Comparison of ENCODE assay signal across 22 cellular contexts in genomic region chr10:130935051-130935450, GRCh38.
DNase-seq lines count a peak whose midpoint lies in the region; ATAC-seq and TF ChIP-seq lines count a peak whose summit lies in the region.
"Had no signal": no experiment of that assay in that cellular context is flagged by ENCODE, and none has a peak within 500 bp of the region (broad histone marks: within the 10 kb centered on the region; RNA-seq: fewer than 3 reads in every experiment).

No MANE protein-coding gene starts in this region.

- H3K9me3 ChIP-seq in heart left ventricle (no peaks in the 10 kb centered on the region), left ventricle myocardium inferior (replicated peaks) (no peaks in the 10 kb centered on the region), adrenal gland (replicated peaks in 1 of 3) (no peaks in the 10 kb centered on the region), left lung (no peaks in the 10 kb centered on the region)
- H3K9me3 ChIP-seq: gastroesophageal sphincter, mucosa of descending colon had no signal

- TF ChIP-seq CTCF in heart left ventricle (IDR thresholded peaks at IDR 0.05) = no peak
- no peak for TF ChIP-seq CTCF in left ventricle myocardium inferior (IDR thresholded peaks at IDR 0.05; ENCODE audit: borderline replicate concordance)
- TF ChIP-seq CTCF in adrenal gland (IDR thresholded peaks at IDR 0.05) = peak; percentile 25 to 71 (median 60)
- no peak for TF ChIP-seq CTCF in left lung (IDR thresholded peaks at IDR 0.05)
- no peak for TF ChIP-seq CTCF in foreskin keratinocyte (conservative IDR thresholded peaks at IDR 0.05)

- ATAC-seq in heart left ventricle = peak in 3 of 4 donors; percentile 18 to 61 (median 57)
- ATAC-seq in left lung = peak; percentile 16
- no peak for ATAC-seq in GM18505 (IDR thresholded peaks at IDR 0.05; ENCODE audit: unreplicated experiment)
- no peak for ATAC-seq in foreskin keratinocyte
- ATAC-seq in HG03354 (IDR thresholded peaks at IDR 0.05; ENCODE audit: poor library complexity, severe bottlenecking, unreplicated experiment) = no peak
- ATAC-seq: gastroesophageal sphincter, mucosa of descending colon had no signal

- DNase-seq in heart left ventricle (no peak), left ventricle myocardium inferior (no peak), adrenal gland (peak; percentile 71 to 94 (median 91)), left lung (no peak), foreskin keratinocyte (no peak)
- DNase-seq in activated CD4-positive, alpha-beta T cell treated with anti-CD3 and anti-CD28 coated beads for 48 hours = no peak
- DNase-seq: activated naive CD4-positive, alpha-beta T cell treated with anti-CD3 and anti-CD28 coated beads for 36 hours; activated T-cell treated with anti-CD3 and anti-CD28 coated beads, Interleukin-2, amount 50 U/mL, for 24 hours; anterior cingulate cortex; effector CD4-positive, alpha-beta T cell; GF-D8; left cardiac atrium; mucosa of descending colon; NCI-H1092; NCI-H2081 treated with DMSO at 0.1 percent for 48 hours; NCI-H510A treated with DMSO at 0.1 percent for 48 hours; stimulated activated CD4-positive, alpha-beta T cell treated with anti-CD3 and anti-CD28 coated beads, Interleukin-12 subunit alpha, Interleukin-12 subunit beta, amount 100 ng/mL, for 4 hours; T-helper 9 cell had no signal

- intact Hi-C loops in heart left ventricle (cut with DNase I) (no loop called here), left ventricle myocardium inferior (cut with micrococcal nuclease) (no loop called here), adrenal gland (cut with DNase I) (no loop called here), left lung (cut with DNase I) (no loop called here)

- H3K4me3 ChIP-seq in heart left ventricle (no peak overlapping the region), left ventricle myocardium inferior (no peak overlapping the region), adrenal gland (no peak overlapping the region), left lung (no peak overlapping the region)
- H3K4me3 ChIP-seq: gastroesophageal sphincter, mucosa of descending colon had no signal

- TF ChIP-seq POLR2A in heart left ventricle (IDR thresholded peaks at IDR 0.05) (no peak), adrenal gland (IDR thresholded peaks at IDR 0.05) (peak in 1 of 2 donors; percentile 12), GM18505 (IDR thresholded peaks at IDR 0.05; ENCODE audit: borderline replicate concordance, extremely low read depth, insufficient read depth, insufficient read length) (no peak)

- H3K27ac ChIP-seq in heart left ventricle (no peak overlapping the region), left ventricle myocardium inferior (replicated peaks) (no peak overlapping the region), adrenal gland (peak overlapping the region in 3 of 5 donors; percentile 59 to 83 (median 65)), left lung (no peak overlapping the region), foreskin keratinocyte (no peak overlapping the region)
- H3K27ac ChIP-seq: gastroesophageal sphincter, RWPE1 had no signal

- H3K36me3 ChIP-seq in heart left ventricle (no peaks in the 10 kb centered on the region), left ventricle myocardium inferior (no peaks in the 10 kb centered on the region), adrenal gland (replicated peaks in 1 of 2) (no peaks in the 10 kb centered on the region), left lung (no peaks in the 10 kb centered on the region)
- H3K36me3 ChIP-seq: gastroesophageal sphincter had no signal

- H3K4me1 ChIP-seq in heart left ventricle (peaks cover 0 to 10% (median 0%) of the 10 kb centered on the region in 12 donors), left ventricle myocardium inferior (peaks cover 11% of the 10 kb centered on the region), adrenal gland (replicated peaks in 1 of 2) (peaks cover 22 to 23% of the 10 kb centered on the region in 2 donors), left lung (no peaks in the 10 kb centered on the region), foreskin keratinocyte (no peaks in the 10 kb centered on the region)
- H3K4me1 ChIP-seq: gastroesophageal sphincter had no signal

- WGBS in heart left ventricle, 4 donors = 16 to 36% (median 32%) methylated on average over 6 of the region's 6 CpGs
- 22 to 32% (median 27%) methylated on average over 6 of the region's 6 CpGs for WGBS in adrenal gland, 4 donors

- H3K27me3 ChIP-seq in heart left ventricle (peaks cover 0 to 6% (median 0%) of the 10 kb centered on the region in 9 donors), left ventricle myocardium inferior (ENCODE audit: low read depth) (peaks cover 62% of the 10 kb centered on the region), adrenal gland (no peaks in the 10 kb centered on the region), left lung (peaks cover 0 to 35% of the 10 kb centered on the region in 2 donors), foreskin keratinocyte (no peaks in the 10 kb centered on the region)

Comparison
In these comparisons a context has a peak if more than half of its experiments do, and no peak if none do; other contexts are left out.
1. ATAC-seq: peak in heart left ventricle (3 of 4) and left lung (single experiment); none in GM18505 (single experiment), foreskin keratinocyte (single experiment) and HG03354 (single experiment).
2. DNase-seq: peak in adrenal gland (7 of 7); none in heart left ventricle (0 of 5), left ventricle myocardium inferior (single experiment), left lung (0 of 2), foreskin keratinocyte (0 of 2) and activated CD4-positive, alpha-beta T cell treated with anti-CD3 and anti-CD28 coated beads for 48 hours (single experiment).
3. H3K27ac ChIP-seq: peak in adrenal gland (3 of 5); none in heart left ventricle (0 of 12), left ventricle myocardium inferior (single experiment), left lung (0 of 2) and foreskin keratinocyte (single experiment).
4. CTCF ChIP-seq: peak in adrenal gland (6 of 6); none in heart left ventricle (0 of 12), left ventricle myocardium inferior (single experiment), left lung (0 of 2) and foreskin keratinocyte (single experiment).